Comparison of ENCODE assay signal across 1 cellular context in genomic region chr2:147843864-147844690, GRCh38.
TF ChIP-seq lines count a peak whose summit lies in the region.

No MANE protein-coding gene starts in this region.

TF ChIP-seq in A549, 52 proteins besides CTCF, POLR2A, EP300 and RAD21 (continued from another document):
- TF ChIP-seq USF2 (IDR thresholded peaks at IDR 0.05) (no peak), EHMT2 (IDR thresholded peaks at IDR 0.05; ENCODE audit: low read depth) (no peak), FOSB (CRISPR knock-in tag; IDR thresholded peaks at IDR 0.05) (no peak), BHLHE40 (IDR thresholded peaks at IDR 0.05; ENCODE audit: low read depth, low read length) (no peak), BCL3 (IDR thresholded peaks at IDR 0.05) (peak; percentile 49; the same call in 1 of the 3 replicates), MAFK (IDR thresholded peaks at IDR 0.05; ENCODE audit: partially characterized antibody) (no peak), REST (IDR thresholded peaks at IDR 0.05) (peak; percentile 54), KDM1A (IDR thresholded peaks at IDR 0.05; ENCODE audit: low read depth) (no peak), CBX8 (IDR thresholded peaks at IDR 0.05) (no peak), FOXS1 (CRISPR knock-in tag; IDR thresholded peaks at IDR 0.05) (no peak), SMC3 (IDR thresholded peaks at IDR 0.05) (no peak), CBX2 (IDR thresholded peaks at IDR 0.05; ENCODE audit: borderline replicate concordance, low read depth) (no peak), RCOR1 (IDR thresholded peaks at IDR 0.05; ENCODE audit: low read depth, low read length) (no peak), NFE2L2 (conservative IDR thresholded peaks at IDR 0.05; ENCODE audit: low read length) (no peak), SREBF2 (IDR thresholded peaks at IDR 0.05) (no peak), RFX5 (IDR thresholded peaks at IDR 0.05) (0 out of 2 replicates have a peak, but pooled peaks have one; percentile 53), JUN (IDR thresholded peaks at IDR 0.05) (peak in 1 of 2 experiments; percentile 77; a peak in 2 of 5 replicates), POLR2AphosphoS2 (conservative IDR thresholded peaks at IDR 0.05; ENCODE audit: low read length) (no peak)
